Comparison of ENCODE assay signal across 12 cellular contexts in genomic region chr5:34905564-34905963, GRCh38. TPM values are rescaled to one million over a fixed set of nuclear protein-coding genes. Genes with fewer than 3 reads are reported as not detected.
DNase-seq lines count a peak whose midpoint lies in the region; FAIRE-seq and TF ChIP-seq lines count a peak whose summit lies in the region.
"Had no signal": no experiment of that assay in that cellular context is flagged by ENCODE, and none has a peak within 500 bp of the region (broad histone marks: within the 10 kb centered on the region; RNA-seq: fewer than 3 reads in every experiment).

No MANE protein-coding gene starts in this region.

- H3K4me3 Mint-ChIP-seq in Caco-2 (ENCODE audit: unreplicated experiment) (no peak overlapping the region), astrocyte (ENCODE audit: unreplicated experiment) (no peak overlapping the region)
- H3K4me3 Mint-ChIP-seq: T-cell had no signal

- no peak for TF ChIP-seq EP300 in Ishikawa (IDR thresholded peaks at IDR 0.05; ENCODE audit: borderline replicate concordance)

- H3K36me3 ChIP-seq in Caco-2 (ENCODE audit: control insufficient read depth, insufficient read depth, low read length) (no peaks in the 10 kb centered on the region), astrocyte (ENCODE audit: insufficient read depth, low read length) (peaks cover 10% of the 10 kb centered on the region), liver (ENCODE audit: control insufficient read depth in 4 of 4, insufficient read depth in 3 of 4, low read depth in 1 of 4, low read length in 3 of 4) (peaks cover 0 to 10% (median 4%) of the 10 kb centered on the region in 4 donors)

- H3K4me1 ChIP-seq in Caco-2 (no peaks in the 10 kb centered on the region), astrocyte (ENCODE audit: insufficient read depth, low read length) (no peaks in the 10 kb centered on the region), liver (ENCODE audit: control insufficient read depth in 4 of 4, insufficient read depth in 4 of 4, low read length in 3 of 4) (no peaks in the 10 kb centered on the region)

- no peak overlapping the region for H3K27ac ChIP-seq in astrocyte (ENCODE audit: low read depth, low read length)
- no peak overlapping the region for H3K27ac ChIP-seq in liver (ENCODE audit: low read depth in 1 of 2, low read length in 2 of 2)

- no peaks in the 10 kb centered on the region for H3K79me2 ChIP-seq in astrocyte (ENCODE audit: insufficient read depth, low read length)

- no peak overlapping the region for H3K4me3 ChIP-seq in Caco-2 (ENCODE audit: low read depth, low read length)
- no peak overlapping the region for H3K4me3 ChIP-seq in astrocyte (ENCODE audit: insufficient read depth, low read depth, low read length)
- no peak overlapping the region for H3K4me3 ChIP-seq in liver (ENCODE audit: low read depth in 1 of 3, low read length in 3 of 3)

- WGBS in liver = 92% methylated on average over 2 of the region's 2 CpGs

- peak; percentile 37 to 47 for TF ChIP-seq CTCF in Caco-2 (IDR thresholded peaks at IDR 0.05; ENCODE audit: insufficient read depth in 1 of 2, low read depth in 1 of 2, low read length in 1 of 2, severe bottlenecking in 1 of 2, unreplicated experiment in 1 of 2)
- TF ChIP-seq CTCF in astrocyte (IDR thresholded peaks at IDR 0.05; ENCODE audit: insufficient read depth, low read depth, low read length) = peak; percentile 40
- TF ChIP-seq CTCF in liver (IDR thresholded peaks at IDR 0.05; ENCODE audit: low read depth, low read length, missing input control) = peak; percentile 24

- H3K27ac Mint-ChIP-seq in Caco-2 (ENCODE audit: unreplicated experiment) = no peak overlapping the region
- no peak overlapping the region for H3K27ac Mint-ChIP-seq in astrocyte (ENCODE audit: unreplicated experiment)
- H3K27ac Mint-ChIP-seq: T-cell had no signal

- BruUV-seq in Caco-2 (replicated peaks; lab: Mats Ljungman, UMichigan) = no TSS peak

- no peaks in the 10 kb centered on the region for H3K27me3 ChIP-seq in Caco-2 (replicated peaks; ENCODE audit: control insufficient read depth, insufficient read depth, low read length)
- H3K27me3 ChIP-seq in astrocyte (ENCODE audit: insufficient read depth, low read length) = no peaks in the 10 kb centered on the region
- H3K27me3 ChIP-seq in liver (ENCODE audit: control insufficient read depth in 4 of 4, insufficient read depth in 4 of 4, low read length in 3 of 4) = no peaks in the 10 kb centered on the region

- H4K20me1 ChIP-seq in astrocyte (ENCODE audit: insufficient read depth, low read length) = no peaks in the 10 kb centered on the region

- no peaks in the 10 kb centered on the region for H3K9me3 ChIP-seq in Caco-2
- no peaks in the 10 kb centered on the region for H3K9me3 ChIP-seq in astrocyte (ENCODE audit: insufficient read depth, low read depth, low read length)
- no peaks in the 10 kb centered on the region for H3K9me3 ChIP-seq in liver (ENCODE audit: control insufficient read depth in 4 of 4, low read length in 3 of 4)

- H3K9ac ChIP-seq in astrocyte (ENCODE audit: low read length) (no peak overlapping the region), liver (ENCODE audit: low read depth in 1 of 2, low read length in 2 of 2) (no peak overlapping the region)

- H3K36me3 Mint-ChIP-seq in Caco-2 (ENCODE audit: insufficient read depth, unreplicated experiment) (peaks cover 25% of the 10 kb centered on the region), astrocyte (ENCODE audit: low read depth, unreplicated experiment) (no peaks in the 10 kb centered on the region)

- CTCF ChIA-PET in Caco-2 (lab: Charles Lee) = no interaction called here

- POLR2A ChIA-PET in Caco-2 (lab: Charles Lee) = no interaction called here

- no peak overlapping the region for H3K4me2 ChIP-seq in astrocyte (ENCODE audit: low read length)

- TF ChIP-seq RAD21 in Ishikawa (IDR thresholded peaks at IDR 0.05; ENCODE audit: low read depth) = peak; percentile 25; the same call in 1 of the 2 replicates
- peak; percentile 56 to 62 for TF ChIP-seq RAD21 in liver (IDR thresholded peaks at IDR 0.05)

- intact Hi-C loops in Caco-2 (cut with micrococcal nuclease; ENCODE audit: unreplicated experiment) = loop anchor here (1.0 kb wide), 1 partner anchor 431 kb away; no protein-coding TSS in a partner anchor

- H3K27me3 Mint-ChIP-seq in Caco-2 (ENCODE audit: insufficient read depth, unreplicated experiment) (no peaks in the 10 kb centered on the region), astrocyte (ENCODE audit: low read depth, unreplicated experiment) (no peaks in the 10 kb centered on the region)
- H3K27me3 Mint-ChIP-seq: T-cell had no signal

- FAIRE-seq in astrocyte (lab: Jason Lieb, UNC) = no peak
- FAIRE-seq: colon had no signal

- no peaks in the 10 kb centered on the region for H3K4me1 Mint-ChIP-seq in Caco-2 (ENCODE audit: low read depth, unreplicated experiment)
- H3K4me1 Mint-ChIP-seq in astrocyte (ENCODE audit: low read depth, unreplicated experiment) = no peaks in the 10 kb centered on the region
- H3K4me1 Mint-ChIP-seq: T-cell had no signal

- DNase-seq in Caco-2 (no peak), astrocyte (ENCODE audit: low read depth) (no peak), NCI-H128 (lab: John Stamatoyannopoulos, UW; ENCODE audit: unreplicated experiment) (no peak), NCI-H2081 treated with DMSO at 0.1 percent for 48 hours (lab: John Stamatoyannopoulos, UW) (no peak), activated gamma-delta T cell treated with Interleukin-2 at 50 U/mL for 16 hours (no peak)
- DNase-seq in activated effector memory CD4-positive, alpha-beta T cell treated with Interleukin-2 at 50 U/mL for 16 hours = no peak
- DNase-seq: activated CD8-positive, alpha-beta memory T cell treated with anti-CD3 and anti-CD28 coated beads, Interleukin-2, amount 50 U/mL, for 48 hours; posterior cingulate gyrus; T-cell had no signal

- no peak overlapping the region for H2AFZ ChIP-seq in astrocyte (ENCODE audit: low read depth, low read length)

- H3K9me3 Mint-ChIP-seq in Caco-2 (ENCODE audit: unreplicated experiment) (no peaks in the 10 kb centered on the region), astrocyte (ENCODE audit: unreplicated experiment) (no peaks in the 10 kb centered on the region)
- H3K9me3 Mint-ChIP-seq: T-cell had no signal

TF ChIP-seq in Ishikawa, 13 proteins besides CTCF, POLR2A, EP300 and RAD21 (continues in another document):
- TF ChIP-seq CREB1 (IDR thresholded peaks at IDR 0.05; ENCODE audit: low read depth) = no peak
- TF ChIP-seq ZBTB7A (IDR thresholded peaks at IDR 0.05; ENCODE audit: low read depth) = no peak
- TF ChIP-seq, protein P1, sequence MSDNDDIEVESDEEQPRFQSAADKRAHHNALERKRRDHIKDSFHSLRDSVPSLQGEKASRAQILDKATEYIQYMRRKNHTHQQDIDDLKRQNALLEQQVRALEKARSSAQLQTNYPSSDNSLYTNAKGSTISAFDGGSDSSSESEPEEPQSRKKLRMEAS (IDR thresholded peaks at IDR 0.05) = no peak
- TF ChIP-seq NFIC (IDR thresholded peaks at IDR 0.05) = no peak
- no peak for TF ChIP-seq TEAD4 (IDR thresholded peaks at IDR 0.05)
- no peak for TF ChIP-seq CEBPB (IDR thresholded peaks at IDR 0.05)
- no peak for TF ChIP-seq TAF1 (IDR thresholded peaks at IDR 0.05; ENCODE audit: low read depth)
- no peak for TF ChIP-seq YY1 (IDR thresholded peaks at IDR 0.05; ENCODE audit: low read depth)
- TF ChIP-seq, protein P2, sequence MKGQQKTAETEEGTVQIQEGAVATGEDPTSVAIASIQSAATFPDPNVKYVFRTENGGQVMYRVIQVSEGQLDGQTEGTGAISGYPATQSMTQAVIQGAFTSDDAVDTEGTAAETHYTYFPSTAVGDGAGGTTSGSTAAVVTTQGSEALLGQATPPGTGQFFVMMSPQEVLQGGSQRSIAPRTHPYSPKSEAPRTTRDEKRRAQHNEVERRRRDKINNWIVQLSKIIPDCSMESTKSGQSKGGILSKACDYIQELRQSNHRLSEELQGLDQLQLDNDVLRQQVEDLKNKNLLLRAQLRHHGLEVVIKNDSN (IDR thresholded peaks at IDR 0.05) = no peak
- TF ChIP-seq FOXM1 (IDR thresholded peaks at IDR 0.05; ENCODE audit: borderline replicate concordance, low read depth) = no peak

TF ChIP-seq in liver, 16 proteins besides CTCF, POLR2A, EP300 and RAD21 (continues in another document):
- TF ChIP-seq YY1 (IDR thresholded peaks at IDR 0.05) = no peak
- no peak for TF ChIP-seq FOXA2 (IDR thresholded peaks at IDR 0.05)
- no peak for TF ChIP-seq ZBTB33 (IDR thresholded peaks at IDR 0.05)
- TF ChIP-seq, protein P3, sequence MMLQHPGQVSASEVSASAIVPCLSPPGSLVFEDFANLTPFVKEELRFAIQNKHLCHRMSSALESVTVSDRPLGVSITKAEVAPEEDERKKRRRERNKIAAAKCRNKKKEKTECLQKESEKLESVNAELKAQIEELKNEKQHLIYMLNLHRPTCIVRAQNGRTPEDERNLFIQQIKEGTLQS (IDR thresholded peaks at IDR 0.05) = no peak
- TF ChIP-seq RXRA (IDR thresholded peaks at IDR 0.05) = no peak

RNA-seq across cellular contexts. Expression of gene RAD1, which starts 9.7 kb away (rescaled TPM):
- total RNA-seq in Caco-2 (2022) (29.1 and 34.4 TPM in 2 replicates), astrocyte (19.7 and 20.2 TPM in 2 replicates), liver (10 to 100 TPM; 11.1 to 17.5 TPM)
- 1 to 10 TPM; 7.2 to 7.4 TPM for polyA plus RNA-seq in liver

RNA-seq across cellular contexts. Expression of gene BRIX1, which starts 9.9 kb away (rescaled TPM):
- total RNA-seq in Caco-2 (2022) (56.5 and 61.1 TPM in 2 replicates), astrocyte (27.3 and 28.6 TPM in 2 replicates), liver (10 to 100 TPM; 10.2 to 15.7 TPM)
- 10 to 100 TPM in 1 of 2 donors, 1 to 10 TPM in 1; 6.7 to 10.9 TPM for polyA plus RNA-seq in liver

RNA-seq across cellular contexts. Expression of gene DNAJC21, which starts 23.8 kb away (rescaled TPM):
- total RNA-seq in Caco-2 (2022) = 62.3 and 66.0 TPM in 2 replicates
- 58.9 and 66.4 TPM in 2 replicates for total RNA-seq in astrocyte
- 10 to 100 TPM; 10.7 to 21.0 TPM for total RNA-seq in liver
- polyA plus RNA-seq in liver = 10 to 100 TPM in 1 of 2 donors, 1 to 10 TPM in 1; 8.8 to 12.9 TPM
